Comparison of ENCODE assay signal across 2 cellular contexts in genomic region chr4:2363056-2363719, GRCh38.
A peak's percentile ranks its signal among the peaks of the same experiment; 100 is the strongest.
TF ChIP-seq lines count a peak whose summit lies in the region.

No MANE protein-coding gene starts in this region.

TF ChIP-seq in Ishikawa, 13 proteins besides CTCF, POLR2A, EP300 and RAD21:
- TF ChIP-seq TAF1 (IDR thresholded peaks at IDR 0.05; ENCODE audit: low read depth), result no peak
- TF ChIP-seq YY1 (IDR thresholded peaks at IDR 0.05; ENCODE audit: low read depth), result no peak
- TF ChIP-seq CREB1 (IDR thresholded peaks at IDR 0.05; ENCODE audit: low read depth), result no peak
- peak; percentile 87 for TF ChIP-seq CEBPB (IDR thresholded peaks at IDR 0.05)
- no peak for TF ChIP-seq TEAD4 (IDR thresholded peaks at IDR 0.05)

TF ChIP-seq in H1, 55 proteins besides CTCF, POLR2A, EP300 and RAD21:
- TF ChIP-seq CHD2 (IDR thresholded peaks at IDR 0.05; ENCODE audit: low read length) (no peak), CEBPB (IDR thresholded peaks at IDR 0.05; ENCODE audit: low read depth, low read length) (peak; percentile 62; the same call in 1 of the 2 replicates), JUN (IDR thresholded peaks at IDR 0.05; ENCODE audit: low read depth, low read length) (no peak)
